ENCODE assay signal across 23 cellular contexts in genomic region chr9:3359778-3360177, GRCh38.
"Had no signal": no experiment of that assay in that cellular context is flagged by ENCODE, and none has a peak within 500 bp of the region (broad histone marks: within the 10 kb centered on the region; RNA-seq: fewer than 3 reads in every experiment).

No MANE protein-coding gene starts in this region.

- FAIRE-seq: keratinocyte, urothelium cell line had no signal

- ATAC-seq: gastrocnemius medialis; left lung; mucosa of descending colon; natural killer cell treated with Interleukin-12 subunit alpha and Interleukin-12 subunit beta and Interleukin-15 and Interleukin-18, amount 100 ng/mL, for 72 hours; psoas muscle; right cardiac atrium; stimulated activated naive B cell treated with anti-CD40 and anti-IgM and Interleukin-4, amounts not matched to agents 10 μg/mL and 1 μg/mL and 100 μg/mL, for 72 hours had no signal

- H3K36me3 ChIP-seq: colonic mucosa, gastrocnemius medialis, left lung, sigmoid colon, thoracic aorta, tibial nerve, upper lobe of left lung had no signal

- H3K4me3 ChIP-seq: colonic mucosa, gastrocnemius medialis, left lung, mucosa of descending colon, psoas muscle, sigmoid colon, spleen, thoracic aorta, tibial nerve, upper lobe of left lung had no signal

- H3K4me1 ChIP-seq: colonic mucosa had no signal

- DNase-seq: colonic mucosa; dermis blood vessel endothelial cell; effector memory CD4-positive, alpha-beta T cell; erythroblast; gastrocnemius medialis; head of caudate nucleus; left lung; mesenchymal stem cell; mucosa of descending colon; naive B cell; posterior cingulate gyrus; psoas muscle; right cardiac atrium; sigmoid colon; spleen; stimulated activated CD4-positive, alpha-beta T cell treated with anti-CD3 and anti-CD28 coated beads, Interleukin-4, amount 100 ng/mL, for 4 hours; stimulated activated naive B cell treated with anti-CD40 and anti-IgM and Interleukin-4, amounts not matched to agents 10 μg/mL and 1 μg/mL and 100 μg/mL, for 72 hours; upper lobe of left lung had no signal

- H3K27me3 ChIP-seq: colonic mucosa, gastrocnemius medialis, left lung, sigmoid colon, spleen, tibial nerve, upper lobe of left lung had no signal

- H3K9me3 ChIP-seq: colonic mucosa, gastrocnemius medialis, left lung, mucosa of descending colon, psoas muscle, sigmoid colon, thoracic aorta, tibial nerve, upper lobe of left lung had no signal

- H3K27ac ChIP-seq: colonic mucosa, gastrocnemius medialis, psoas muscle, sigmoid colon, thoracic aorta, tibial nerve, upper lobe of left lung had no signal
